24 cellular contexts compared by ENCODE assay signal in the genomic region with DNA sequence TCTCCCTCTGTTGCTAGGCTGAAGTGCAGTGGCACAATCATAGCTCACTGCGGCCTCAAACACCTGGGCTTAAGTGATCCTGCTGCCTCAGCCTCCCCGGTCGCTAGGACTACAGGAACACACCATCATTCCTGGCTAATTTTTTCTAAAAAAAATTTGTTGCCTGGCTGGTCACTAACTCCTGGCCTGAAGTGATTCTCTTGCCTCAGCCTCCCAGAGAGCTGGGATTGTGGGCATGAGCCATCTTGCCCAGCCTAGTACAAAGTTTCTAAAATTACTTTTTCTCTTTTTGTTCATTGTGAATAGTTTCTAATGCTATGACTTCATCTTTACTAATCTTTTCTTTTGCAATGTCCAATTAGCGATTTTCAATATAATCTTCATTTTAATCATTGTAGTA.
"Had no signal": no experiment of that assay in that cellular context is flagged by ENCODE, and none has a peak within 500 bp of the region (broad histone marks: within the 10 kb centered on the region; RNA-seq: fewer than 3 reads in every experiment).

No MANE protein-coding gene starts in this region.

- H3K27ac ChIP-seq: Peyer's patch had no signal

- H3K9me3 ChIP-seq: Peyer's patch had no signal

- ATAC-seq: activated T-cell treated with anti-CD3 and anti-CD28 coated beads, Interleukin-2, amount 50 U/mL, for 4 hours; T-helper 17 cell had no signal

- H3K4me1 Mint-ChIP-seq: brain had no signal

- H3K27ac Mint-ChIP-seq: activated B cell treated with CpG ODN at 0.5 μM for 24 hours; activated CD4-positive, alpha-beta T cell treated with anti-CD3 and anti-CD28 coated beads, Interleukin-2, amount 10 ng/mL, durations not matched to agents 24 days and 14 days; activated naive CD4-positive, alpha-beta T cell treated with anti-CD3 and anti-CD28 coated beads for 36 hours; activated naive CD8-positive, alpha-beta T cell; brain; T-helper 17 cell had no signal

- H3K4me3 ChIP-seq: Peyer's patch had no signal

- H3K9me3 Mint-ChIP-seq: activated B cell treated with CpG ODN at 0.5 μM for 24 hours; activated CD4-positive, alpha-beta T cell treated with anti-CD3 and anti-CD28 coated beads, Interleukin-2, amount 10 ng/mL, durations not matched to agents 24 days and 14 days; activated naive CD4-positive, alpha-beta T cell treated with anti-CD3 and anti-CD28 coated beads for 36 hours; activated T-cell treated with anti-CD3 and anti-CD28 coated beads, Interleukin-2, amount 50 U/mL, for 4 hours; brain had no signal

- FAIRE-seq: astrocyte had no signal

- DNase-seq: activated B cell treated with CpG ODN at 0.5 μM for 24 hours; activated CD4-positive, alpha-beta T cell treated with anti-CD3 and anti-CD28 coated beads for 1 hour; activated CD4-positive, alpha-beta T cell treated with anti-CD3 and anti-CD28 coated beads, Interleukin-2, amount 10 ng/mL, durations not matched to agents 24 days and 14 days; activated CD4-positive, alpha-beta T cell treated with anti-CD3 and anti-CD28 coated beads, Interleukin-2, amount 50 U/mL, for 48 hours; activated CD8-positive, alpha-beta memory T cell treated with anti-CD3 and anti-CD28 coated beads for 24 hours; activated effector memory CD4-positive, alpha-beta T cell treated with anti-CD3 and anti-CD28 coated beads, Interleukin-2, amount 50 U/mL, for 16 hours; activated naive CD4-positive, alpha-beta T cell treated with anti-CD3 and anti-CD28 coated beads for 36 hours; activated T-cell treated with anti-CD3 and anti-CD28 coated beads, Interleukin-2, amount 50 U/mL, for 4 hours; amygdala; cerebellar nuclear complex; Karpas-422; NCI-H1105 treated with DMSO at 0.1 percent for 48 hours; NCI-H1436 treated with DMSO at 0.1 percent for 48 hours; NCI-H187; NCI-H2081 treated with DMSO at 0.1 percent for 48 hours; NCI-H446; NCI-H524; Peyer's patch; SIG-M5; T-helper 17 cell; T-helper 9 cell had no signal

- H3K4me1 ChIP-seq: Peyer's patch had no signal

- H3K27me3 ChIP-seq: Peyer's patch had no signal

- H3K27me3 Mint-ChIP-seq: activated B cell treated with CpG ODN at 0.5 μM for 24 hours; activated CD4-positive, alpha-beta T cell treated with anti-CD3 and anti-CD28 coated beads, Interleukin-2, amount 10 ng/mL, durations not matched to agents 24 days and 14 days; activated naive CD8-positive, alpha-beta T cell; brain; T-helper 17 cell had no signal

- H3K4me3 Mint-ChIP-seq: activated B cell treated with CpG ODN at 0.5 μM for 24 hours; activated CD4-positive, alpha-beta T cell treated with anti-CD3 and anti-CD28 coated beads, Interleukin-2, amount 10 ng/mL, durations not matched to agents 24 days and 14 days; activated naive CD4-positive, alpha-beta T cell treated with anti-CD3 and anti-CD28 coated beads for 36 hours; activated naive CD8-positive, alpha-beta T cell; activated T-cell treated with anti-CD3 and anti-CD28 coated beads, Interleukin-2, amount 50 U/mL, for 4 hours; brain; T-helper 17 cell had no signal
